ENCODE assay signal across 12 cellular contexts in the genomic region with DNA sequence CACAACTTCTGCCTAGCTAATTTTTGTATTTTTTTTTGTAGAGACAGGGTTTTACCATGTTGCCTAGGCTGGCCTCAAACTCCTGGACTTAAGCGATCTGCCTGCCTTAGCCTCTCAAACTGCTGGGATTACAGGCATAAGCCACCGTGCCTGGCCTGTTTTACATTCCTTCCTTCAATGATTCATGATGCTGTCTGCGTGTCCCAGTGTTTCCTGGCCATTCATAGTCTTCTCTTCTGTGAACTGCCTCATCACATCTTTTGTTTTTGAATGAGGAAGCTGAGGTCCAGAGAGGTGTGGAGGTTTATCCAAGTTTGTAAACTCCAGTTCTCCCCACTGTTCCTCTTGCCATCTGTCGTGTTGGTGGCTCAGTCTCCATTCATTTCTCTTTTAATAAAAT.
DNase-seq lines count a peak whose midpoint lies in the region; ATAC-seq, FAIRE-seq and TF ChIP-seq lines count a peak whose summit lies in the region.
"Had no signal": no experiment of that assay in that cellular context is flagged by ENCODE, and none has a peak within 500 bp of the region (broad histone marks: within the 10 kb centered on the region; RNA-seq: fewer than 3 reads in every experiment).

No MANE protein-coding gene starts in this region.

- no peak overlapping the region for H3K9ac ChIP-seq in astrocyte (ENCODE audit: low read length)

- H3K27me3 Mint-ChIP-seq in activated T-cell treated with anti-CD3 and anti-CD28 coated beads, Interleukin-2, amount 50 U/mL, for 72 hours (ENCODE audit: low read depth), result peaks cover 10% of the 10 kb centered on the region
- H3K27me3 Mint-ChIP-seq in astrocyte (ENCODE audit: low read depth, unreplicated experiment), result peaks cover 24% of the 10 kb centered on the region
- peaks cover 7% of the 10 kb centered on the region for H3K27me3 Mint-ChIP-seq in activated CD8-positive, alpha-beta memory T cell treated with anti-CD3 and anti-CD28 coated beads, Interleukin-2, amount 10 ng/mL, durations not matched to agents 7 days and 5 days

- H3K4me3 ChIP-seq in astrocyte (ENCODE audit: insufficient read depth, low read depth, low read length) (no peak overlapping the region), heart right ventricle (no peak overlapping the region)
- H3K4me3 ChIP-seq: thyroid gland had no signal

- TF ChIP-seq CTCF in astrocyte (IDR thresholded peaks at IDR 0.05; ENCODE audit: insufficient read depth, low read depth, low read length), result no peak
- TF ChIP-seq CTCF in heart right ventricle (IDR thresholded peaks at IDR 0.05), result no peak

- peaks cover 53% of the 10 kb centered on the region for H3K4me1 Mint-ChIP-seq in activated T-cell treated with anti-CD3 and anti-CD28 coated beads, Interleukin-2, amount 50 U/mL, for 72 hours (ENCODE audit: low read depth)
- H3K4me1 Mint-ChIP-seq in astrocyte (ENCODE audit: low read depth, unreplicated experiment), result peaks cover 9% of the 10 kb centered on the region
- H3K4me1 Mint-ChIP-seq in activated CD8-positive, alpha-beta memory T cell treated with anti-CD3 and anti-CD28 coated beads, Interleukin-2, amount 10 ng/mL, durations not matched to agents 7 days and 5 days, result peaks cover 69% of the 10 kb centered on the region

- H3K4me3 Mint-ChIP-seq in activated T-cell treated with anti-CD3 and anti-CD28 coated beads, Interleukin-2, amount 50 U/mL, for 72 hours, result no peak overlapping the region
- no peak overlapping the region for H3K4me3 Mint-ChIP-seq in astrocyte (ENCODE audit: unreplicated experiment)
- H3K4me3 Mint-ChIP-seq in activated CD8-positive, alpha-beta memory T cell treated with anti-CD3 and anti-CD28 coated beads, Interleukin-2, amount 10 ng/mL, durations not matched to agents 7 days and 5 days, result no peak overlapping the region

- H4K20me1 ChIP-seq in astrocyte (ENCODE audit: insufficient read depth, low read length), result no peaks in the 10 kb centered on the region

- no peak for ATAC-seq in activated T-cell treated with anti-CD3 and anti-CD28 coated beads, Interleukin-2, amount 50 U/mL, for 72 hours (replicated peaks in 1 of 2)
- no peak for ATAC-seq in activated CD8-positive, alpha-beta memory T cell treated with anti-CD3 and anti-CD28 coated beads, Interleukin-2, amount 10 ng/mL, durations not matched to agents 7 days and 5 days
- ATAC-seq in heart right ventricle, result no peak

- H2AFZ ChIP-seq in astrocyte (ENCODE audit: low read depth, low read length), result no peak overlapping the region

- intact Hi-C loops in heart right ventricle (cut with DNase I), result no loop called here

- peak; percentile 5 for FAIRE-seq in astrocyte (lab: Jason Lieb, UNC)

- no peak overlapping the region for H3K4me2 ChIP-seq in astrocyte (ENCODE audit: low read length)

- H3K27ac ChIP-seq in astrocyte (ENCODE audit: low read depth, low read length) (no peak overlapping the region), heart right ventricle (peak overlapping the region in 1 of 10 donors; percentile 76)
- H3K27ac ChIP-seq: thyroid gland had no signal

- no peak for DNase-seq in activated T-cell treated with anti-CD3 and anti-CD28 coated beads, Interleukin-2, amount 50 U/mL, for 72 hours
- DNase-seq in activated T-cell treated with anti-CD3 and anti-CD28 coated beads, Interleukin-2, amount 50 U/mL, for 1 hour, result no peak
- DNase-seq in astrocyte (ENCODE audit: low read depth) (peak; percentile 79), hepatic stellate cell (ENCODE audit: low spot score) (peak; percentile 58), GDM1 (lab: John Stamatoyannopoulos, UW) (no peak), heart right ventricle (no peak)
- DNase-seq in activated CD8-positive, alpha-beta memory T cell treated with anti-CD3 and anti-CD28 coated beads, Interleukin-2, amount 50 U/mL, for 48 hours, result no peak
- no peak for DNase-seq in activated CD8-positive, alpha-beta memory T cell treated with anti-CD3 and anti-CD28 coated beads, Interleukin-2, amount 10 ng/mL, durations not matched to agents 7 days and 5 days
- DNase-seq: ACHN; effector CD4-positive, alpha-beta T cell; NCI-H446; thyroid gland had no signal

- H3K27ac Mint-ChIP-seq in activated T-cell treated with anti-CD3 and anti-CD28 coated beads, Interleukin-2, amount 50 U/mL, for 72 hours, result peak overlapping the region; percentile 56
- no peak overlapping the region for H3K27ac Mint-ChIP-seq in astrocyte (ENCODE audit: unreplicated experiment)
- no peak overlapping the region for H3K27ac Mint-ChIP-seq in activated CD8-positive, alpha-beta memory T cell treated with anti-CD3 and anti-CD28 coated beads, Interleukin-2, amount 10 ng/mL, durations not matched to agents 7 days and 5 days

- H3K27me3 ChIP-seq in astrocyte (ENCODE audit: insufficient read depth, low read length) (no peaks in the 10 kb centered on the region), heart right ventricle (no peaks in the 10 kb centered on the region)
- H3K27me3 ChIP-seq: thyroid gland had no signal

- WGBS in heart right ventricle, 2 donors, result 68 to 70% methylated on average over 4 of the region's 4 CpGs

- H3K4me1 ChIP-seq in astrocyte (ENCODE audit: insufficient read depth, low read length) (peaks cover 40% of the 10 kb centered on the region), heart right ventricle (peaks cover 0 to 54% (median 24%) of the 10 kb centered on the region in 9 donors)

- H3K36me3 Mint-ChIP-seq in activated T-cell treated with anti-CD3 and anti-CD28 coated beads, Interleukin-2, amount 50 U/mL, for 72 hours (ENCODE audit: insufficient read depth in 2 of 2), result no peaks in the 10 kb centered on the region
- no peaks in the 10 kb centered on the region for H3K36me3 Mint-ChIP-seq in astrocyte (ENCODE audit: low read depth, unreplicated experiment)
- peaks cover 7% of the 10 kb centered on the region for H3K36me3 Mint-ChIP-seq in activated CD8-positive, alpha-beta memory T cell treated with anti-CD3 and anti-CD28 coated beads, Interleukin-2, amount 10 ng/mL, durations not matched to agents 7 days and 5 days

- CTCF ChIA-PET in activated CD8-positive, alpha-beta memory T cell treated with anti-CD3 and anti-CD28 coated beads, Interleukin-2, amount 10 ng/mL, durations not matched to agents 7 days and 5 days (lab: Charles Lee), result interaction anchor here (0.7 kb wide), 1 partner anchor 58 kb away, joined by 3 read pairs; no protein-coding TSS in a partner anchor

- H3K79me2 ChIP-seq in astrocyte (ENCODE audit: insufficient read depth, low read length), result no peaks in the 10 kb centered on the region

- H3K9me3 Mint-ChIP-seq in activated T-cell treated with anti-CD3 and anti-CD28 coated beads, Interleukin-2, amount 50 U/mL, for 72 hours, result no peaks in the 10 kb centered on the region
- H3K9me3 Mint-ChIP-seq in astrocyte (ENCODE audit: unreplicated experiment), result no peaks in the 10 kb centered on the region
- peaks cover 4% of the 10 kb centered on the region for H3K9me3 Mint-ChIP-seq in activated CD8-positive, alpha-beta memory T cell treated with anti-CD3 and anti-CD28 coated beads, Interleukin-2, amount 10 ng/mL, durations not matched to agents 7 days and 5 days (ENCODE audit: low read depth)

- H3K36me3 ChIP-seq in astrocyte (ENCODE audit: insufficient read depth, low read length), result no peaks in the 10 kb centered on the region
- no peaks in the 10 kb centered on the region for H3K36me3 ChIP-seq in heart right ventricle
- H3K36me3 ChIP-seq: thyroid gland had no signal

- no peaks in the 10 kb centered on the region for H3K9me3 ChIP-seq in astrocyte (ENCODE audit: insufficient read depth, low read depth, low read length)
- no peaks in the 10 kb centered on the region for H3K9me3 ChIP-seq in heart right ventricle
- H3K9me3 ChIP-seq: thyroid gland had no signal

Comparison
In these comparisons a context has a peak if more than half of its experiments do, and no peak if none do; other contexts are left out.
1. DNase-seq: peak in astrocyte (single experiment) and hepatic stellate cell (single experiment); none in activated T-cell treated with anti-CD3 and anti-CD28 coated beads, Interleukin-2, amount 50 U/mL, for 72 hours (0 of 2), activated T-cell treated with anti-CD3 and anti-CD28 coated beads, Interleukin-2, amount 50 U/mL, for 1 hour (single experiment), activated CD8-positive, alpha-beta memory T cell treated with anti-CD3 and anti-CD28 coated beads, Interleukin-2, amount 50 U/mL, for 48 hours (single experiment), GDM1 (single experiment), activated CD8-positive, alpha-beta memory T cell treated with anti-CD3 and anti-CD28 coated beads, Interleukin-2, amount 10 ng/mL, durations not matched to agents 7 days and 5 days (single experiment) and heart right ventricle (0 of 2).